Comparison of ENCODE assay signal across 12 cellular contexts in the genomic region with DNA sequence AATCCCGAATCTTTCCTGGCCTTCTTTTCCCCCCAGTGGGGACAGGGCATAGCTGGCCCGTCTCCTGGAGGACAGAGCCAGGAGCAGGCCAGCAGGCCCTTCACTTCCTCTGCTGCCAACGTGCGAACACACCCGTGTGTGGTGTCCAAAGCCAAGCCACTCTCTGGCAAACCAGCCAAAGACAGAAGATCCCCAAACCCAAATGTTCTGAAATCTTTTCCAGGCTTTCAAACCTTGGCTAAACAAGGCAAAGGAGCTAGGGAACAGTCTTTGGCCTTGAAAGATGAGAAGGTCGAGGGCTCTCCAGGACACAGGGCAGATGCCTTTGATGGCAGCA.
"Had no signal": no experiment of that assay in that cellular context is flagged by ENCODE, and none has a peak within 500 bp of the region (broad histone marks: within the 10 kb centered on the region; RNA-seq: fewer than 3 reads in every experiment).

No MANE protein-coding gene starts in this region.

- H3K27ac ChIP-seq: prostate gland, spleen had no signal

- DNase-seq: activated CD4-positive, alpha-beta T cell treated with anti-CD3 and anti-CD28 coated beads, Interleukin-2, amount 50 U/mL, for 1 hour; activated naive CD4-positive, alpha-beta T cell; activated naive CD8-positive, alpha-beta T cell treated with anti-CD3 and anti-CD28 coated beads, Interleukin-2, amount 10 ng/mL, durations not matched to agents 7 days and 5 days; hippocampal formation; kidney; stimulated activated naive CD8-positive, alpha-beta T cell treated with anti-CD3 and anti-CD28 coated beads, Interleukin-15, amount 100 ng/mL, for 72 hours; T-helper 9 cell had no signal

- H3K27me3 ChIP-seq: spleen had no signal

- H3K4me3 ChIP-seq: prostate gland, spleen had no signal

- H3K9me3 ChIP-seq: prostate gland, spleen had no signal

- H3K36me3 ChIP-seq: prostate gland, spleen had no signal

- H3K4me1 ChIP-seq: prostate gland had no signal

- ATAC-seq: activated CD4-positive, CD25-positive, alpha-beta regulatory T cell treated with anti-CD3 and anti-CD28 coated beads, Interleukin-2, amount 50 U/mL, for 24 hours; sciatic nerve; stimulated activated naive CD8-positive, alpha-beta T cell treated with anti-CD3 and anti-CD28 coated beads, Interleukin-15, amount 100 ng/mL, for 72 hours had no signal

- FAIRE-seq: kidney, urothelium cell line had no signal
